11 cellular contexts compared by ENCODE assay signal in the genomic region with DNA sequence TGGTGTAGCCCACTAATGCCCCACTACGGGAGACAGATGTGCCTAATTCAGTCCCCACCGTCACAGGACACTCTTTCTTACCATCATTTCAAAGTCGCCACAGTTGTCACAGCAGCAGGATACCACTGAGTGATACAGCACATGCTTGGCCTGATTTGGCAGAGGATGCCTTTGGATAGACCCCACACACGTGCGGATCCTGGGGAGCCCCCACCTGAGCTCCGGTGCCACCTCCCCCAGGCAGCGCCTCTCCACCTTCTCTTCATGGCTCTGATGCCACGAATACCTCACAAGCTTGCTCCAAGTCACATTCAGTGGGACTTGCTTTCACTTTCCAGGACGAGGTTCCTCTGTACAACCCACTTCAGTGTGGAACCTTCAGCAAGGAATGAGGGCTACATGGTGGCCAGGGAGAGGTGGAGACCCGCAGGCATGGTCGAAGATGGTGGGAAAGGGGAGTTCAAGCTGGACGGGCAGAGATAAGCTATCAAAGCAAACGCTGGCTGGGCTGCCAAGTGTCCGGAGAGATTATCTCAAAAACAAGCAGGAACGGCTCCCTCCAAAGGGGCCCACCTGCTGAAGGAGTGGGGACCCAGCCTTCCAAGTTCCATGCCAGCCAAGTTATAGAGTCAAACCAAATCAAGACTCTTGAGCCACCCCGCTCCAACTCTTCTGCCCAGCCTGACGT.
DNase-seq lines count a peak whose midpoint lies in the region; ATAC-seq, FAIRE-seq and TF ChIP-seq lines count a peak whose summit lies in the region.
"Had no signal": no experiment of that assay in that cellular context is flagged by ENCODE, and none has a peak within 500 bp of the region (broad histone marks: within the 10 kb centered on the region; RNA-seq: fewer than 3 reads in every experiment).

No MANE protein-coding gene starts in this region.

- H3K79me2 ChIP-seq in GM23338 (replicated peaks; ENCODE audit: insufficient read depth), result peaks cover 100% of the 10 kb centered on the region

- H3K27ac Mint-ChIP-seq in GM23338, result peak overlapping the region; percentile 4
- H3K27ac Mint-ChIP-seq in immature natural killer cell, result peak overlapping the region; percentile 41 to 86 (median 73)

- H3F3A ChIP-seq in GM23338 (replicated peaks; ENCODE audit: low read depth), result peaks cover 17% of the 10 kb centered on the region; the same call in 1 of the 2 replicates

- H3K9me3 Mint-ChIP-seq in GM23338 (no peaks in the 10 kb centered on the region; the same call in 2 of the 3 replicates), immature natural killer cell (no peaks in the 10 kb centered on the region)

- H3K27ac ChIP-seq in GM23338 (ENCODE audit: low read depth) (peak overlapping the region; percentile 86), ascending aorta (peak overlapping the region; percentile 55 to 67), small intestine (ENCODE audit: low read depth in 1 of 2, low read length in 1 of 2) (peak overlapping the region; percentile 9)
- H3K27ac ChIP-seq: SJCRH30 had no signal

- H3K27me3 ChIP-seq in GM23338 (ENCODE audit: insufficient read depth) (no peaks in the 10 kb centered on the region), ascending aorta (no peaks in the 10 kb centered on the region), small intestine (ENCODE audit: control insufficient read depth in 2 of 2, insufficient read depth in 2 of 2, low read length in 2 of 2) (no peaks in the 10 kb centered on the region)
- H3K27me3 ChIP-seq: SJCRH30 had no signal

- ATAC-seq in GM23338 (no peak), HG03520 (IDR thresholded peaks at IDR 0.05; ENCODE audit: unreplicated experiment) (no peak)

- intact Hi-C loops in ascending aorta (cut with DNase I), result no loop called here

- 42 to 62% (median 50%) methylated on average over 17 of the region's 17 CpGs for WGBS in small intestine, 3 donors

- peaks cover 83% of the 10 kb centered on the region for H4K20me1 ChIP-seq in GM23338 (replicated peaks; ENCODE audit: insufficient read depth)

- peaks cover 69% of the 10 kb centered on the region for H3K4me1 ChIP-seq in GM23338 (ENCODE audit: insufficient read depth)
- H3K4me1 ChIP-seq in ascending aorta, result peaks cover 15 to 71% of the 10 kb centered on the region in 2 donors
- peaks cover 0 to 12% of the 10 kb centered on the region in 2 donors for H3K4me1 ChIP-seq in small intestine (ENCODE audit: control insufficient read depth in 2 of 2, insufficient read depth in 1 of 2, low read depth in 1 of 2, low read length in 1 of 2)

- in situ Hi-C loops in GM13976 (cut with MboI; ENCODE audit: low sequenced_read_pairs, unreplicated experiment), result no loop called here

- TF ChIP-seq CTCF in GM23338 (conservative IDR thresholded peaks at IDR 0.05; ENCODE audit: low read depth in 2 of 2) (no peak), ascending aorta (IDR thresholded peaks at IDR 0.05) (no peak), GM13976 (IDR thresholded peaks at IDR 0.05; ENCODE audit: borderline replicate concordance, control extremely low read depth, extremely low read depth, insufficient read depth, missing control alignments) (no peak)

- H3K9me3 ChIP-seq in ascending aorta, result no peaks in the 10 kb centered on the region
- no peaks in the 10 kb centered on the region for H3K9me3 ChIP-seq in small intestine (ENCODE audit: control insufficient read depth, low read depth)
- H3K9me3 ChIP-seq: SJCRH30 had no signal

- no peak overlapping the region for H3K4me2 ChIP-seq in GM23338

- DNase-seq in GM23338 (ENCODE audit: low spot score), result no peak
- no peak for DNase-seq in ascending aorta (ENCODE audit: low spot score in 2 of 2)
- DNase-seq in immature natural killer cell, result no peak
- peak; percentile 43 for DNase-seq in small intestine
- DNase-seq in GM13976 (ENCODE audit: low spot score), result no peak
- DNase-seq in SIG-M5 treated with dmso at 0.1 percent for 504 hours (lab: John Stamatoyannopoulos, UW; ENCODE audit: unreplicated experiment), result no peak
- DNase-seq in activated CD4-positive, alpha-beta T cell treated with anti-CD3 and anti-CD28 coated beads, Interleukin-2, amount 50 U/mL, for 4 hours, result no peak
- DNase-seq: activated gamma-delta T cell, MV-4-11, SJCRH30 had no signal

- H3K4me1 Mint-ChIP-seq in GM23338, result peaks cover 86% of the 10 kb centered on the region
- H3K4me1 Mint-ChIP-seq in immature natural killer cell, result peaks cover 81 to 94% of the 10 kb centered on the region in 2 donors

- H3K27me3 Mint-ChIP-seq in GM23338 (ENCODE audit: insufficient read depth, low read depth, poor library complexity) (peaks cover 17% of the 10 kb centered on the region), immature natural killer cell (ENCODE audit: low read depth in 3 of 3) (peaks cover 0 to 7% (median 2%) of the 10 kb centered on the region in 3 donors)

- H3K36me3 ChIP-seq in GM23338 (ENCODE audit: insufficient read depth), result no peaks in the 10 kb centered on the region
- no peaks in the 10 kb centered on the region for H3K36me3 ChIP-seq in ascending aorta
- no peaks in the 10 kb centered on the region for H3K36me3 ChIP-seq in small intestine (ENCODE audit: control insufficient read depth in 2 of 2, insufficient read depth in 2 of 2, low read length in 2 of 2)

- H3K4me3 Mint-ChIP-seq in GM23338 (no peak overlapping the region), immature natural killer cell (peak overlapping the region in 2 of 5 donors; percentile 3 to 20)

- H3K36me3 Mint-ChIP-seq in GM23338 (ENCODE audit: low read depth), result peaks cover 34% of the 10 kb centered on the region
- no peaks in the 10 kb centered on the region for H3K36me3 Mint-ChIP-seq in immature natural killer cell

- FAIRE-seq in small intestine (lab: Jason Lieb, UNC), result no peak

- no peaks in the 10 kb centered on the region for H3K9me2 ChIP-seq in GM23338 (ENCODE audit: insufficient read depth)

- H3K4me3 ChIP-seq in GM23338 (no peak overlapping the region), ascending aorta (peak overlapping the region in 1 of 2 donors; percentile 44), small intestine (ENCODE audit: low read depth in 1 of 2, low read length in 2 of 2) (no peak overlapping the region)
- H3K4me3 ChIP-seq: SJCRH30 had no signal

- H2AFZ ChIP-seq in GM23338, result no peak overlapping the region

TF ChIP-seq in GM23338, 12 proteins besides CTCF, POLR2A, EP300 and RAD21:
- no peak for TF ChIP-seq NANOG (IDR thresholded peaks at IDR 0.05; ENCODE audit: borderline replicate concordance)
- TF ChIP-seq EZH2phosphoT487 (IDR thresholded peaks at IDR 0.05; ENCODE audit: unreplicated experiment), result no peak
- no peak for TF ChIP-seq STAT1 (IDR thresholded peaks at IDR 0.05; ENCODE audit: unreplicated experiment)
- TF ChIP-seq POLR2AphosphoS5 (IDR thresholded peaks at IDR 0.05; ENCODE audit: low read depth), result no peak; the same call in 1 of the 2 replicates

Comparison
In these comparisons a context has a peak if more than half of its experiments do, and no peak if none do; other contexts are left out.
1. H3K27ac ChIP-seq: peak in every context shown above with its lines; median percentile 86 in GM23338; 61 in ascending aorta; 9 in small intestine.